In the genomic region with DNA sequence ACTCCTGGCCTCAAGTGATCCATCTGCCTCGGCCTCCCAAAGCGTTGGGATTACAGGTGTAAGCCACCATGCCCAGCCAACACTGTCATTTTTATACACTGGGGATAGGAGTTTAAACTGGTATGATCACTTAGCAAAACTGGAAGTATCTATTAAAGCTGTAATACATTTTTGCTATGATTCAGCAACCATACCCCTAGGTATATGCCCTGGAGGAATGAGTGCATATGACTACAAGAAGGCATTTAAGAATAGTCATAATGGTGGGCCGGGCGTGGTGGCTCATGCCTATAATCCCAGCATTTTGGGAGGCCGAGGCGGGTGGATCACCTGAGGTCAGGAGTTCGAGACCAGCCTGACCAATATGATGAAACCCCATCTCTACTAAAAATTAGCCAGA, we compare ENCODE assay signal across 7 cellular contexts. TPM values are rescaled to one million over a fixed set of nuclear protein-coding genes. Genes with fewer than 3 reads are reported as not detected.
"Had no signal": no experiment of that assay in that cellular context is flagged by ENCODE, and none has a peak within 500 bp of the region (broad histone marks: within the 10 kb centered on the region; RNA-seq: fewer than 3 reads in every experiment).

No MANE protein-coding gene starts in this region.

RNA-seq across cellular contexts. Expression of gene PP2D1, which starts 19.9 kb away (rescaled TPM):
- total RNA-seq: GM23248, GM23338, H1, H4, H7, H9, HFFc6 had no signal
- polyA plus RNA-seq: H1 had no signal
